ENCODE assay signal across 8 cellular contexts in the genomic region with DNA sequence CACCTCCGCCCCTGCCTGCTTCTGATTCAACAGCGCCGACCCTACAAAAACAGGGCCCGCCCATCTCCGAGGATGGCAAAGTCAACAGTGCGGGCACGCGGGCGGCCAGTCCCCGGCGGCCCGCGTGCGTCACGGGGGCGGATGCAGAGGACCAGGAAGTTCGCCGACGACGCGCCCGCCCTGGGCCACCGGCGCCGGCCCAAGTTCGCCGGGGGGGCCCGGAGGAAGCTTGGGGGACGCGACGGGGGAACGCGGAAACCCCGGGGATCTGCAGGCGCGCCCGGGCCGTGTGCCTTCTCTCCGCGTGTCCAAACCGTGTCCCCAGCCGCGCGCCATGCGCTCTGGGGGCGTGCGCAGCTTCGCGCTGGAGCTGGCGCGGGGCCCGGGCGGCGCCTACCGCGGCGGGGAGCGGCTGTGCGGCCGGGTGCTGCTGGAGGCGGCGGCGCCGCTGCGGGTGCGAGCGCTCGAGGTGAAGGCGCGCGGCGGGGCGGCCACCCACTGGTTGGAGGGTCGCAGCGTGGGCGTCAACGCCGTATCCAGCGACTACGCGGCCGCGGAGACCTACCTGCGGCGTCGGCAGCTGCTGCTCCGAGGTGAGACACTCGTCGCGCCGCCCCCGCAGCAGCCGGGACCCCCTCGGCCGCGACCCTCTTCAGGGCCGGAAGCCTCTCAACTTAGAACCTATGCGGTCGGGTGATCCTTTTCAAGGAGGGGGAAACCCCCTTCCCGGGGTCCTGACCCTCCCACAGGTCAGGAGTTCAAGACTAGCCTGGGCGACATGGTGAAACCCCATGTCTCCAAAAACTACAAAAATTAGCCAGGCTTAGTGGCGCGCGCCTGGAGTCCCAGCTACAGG. TPM values are rescaled to one million over a fixed set of nuclear protein-coding genes. Genes with fewer than 3 reads are reported as not detected.
A peak's percentile ranks its signal among the peaks of the same experiment; 100 is the strongest.
DNase-seq lines count a peak whose midpoint lies in the region; ATAC-seq and TF ChIP-seq lines count a peak whose summit lies in the region.

No MANE protein-coding gene starts in this region.

- no peak for TF ChIP-seq CTCF in lower lobe of right lung (IDR thresholded peaks at IDR 0.05)

- intact Hi-C loops in lower lobe of right lung (cut with DNase I), result no loop called here

- H3K4me3 ChIP-seq in duodenal mucosa (ENCODE audit: low read depth in 1 of 2, low read length in 2 of 2), result peak overlapping the region; percentile 64 to 74
- H3K4me3 ChIP-seq in lower lobe of right lung, result peak overlapping the region; percentile 87

- ATAC-seq in HG03060 (IDR thresholded peaks at IDR 0.05; ENCODE audit: low read depth, unreplicated experiment), result peak; percentile 48
- peak; percentile 91 to 93 for ATAC-seq in lower lobe of right lung

- H3K27me3 ChIP-seq in duodenal mucosa (ENCODE audit: control insufficient read depth in 1 of 2, insufficient read depth in 2 of 2, low read length in 2 of 2) (no peaks in the 10 kb centered on the region), lower lobe of right lung (ENCODE audit: low read depth) (no peaks in the 10 kb centered on the region)

- H3K9me3 ChIP-seq in duodenal mucosa (ENCODE audit: control insufficient read depth in 1 of 2, low read length in 2 of 2) (no peaks in the 10 kb centered on the region), lower lobe of right lung (no peaks in the 10 kb centered on the region)

- no peaks in the 10 kb centered on the region for H3K36me3 ChIP-seq in duodenal mucosa (ENCODE audit: control insufficient read depth in 1 of 2, insufficient read depth in 2 of 2, low read length in 2 of 2)
- peaks cover 5% of the 10 kb centered on the region for H3K36me3 ChIP-seq in lower lobe of right lung

- H3K4me1 ChIP-seq in duodenal mucosa (ENCODE audit: control insufficient read depth in 1 of 2, insufficient read depth in 2 of 2, low read length in 2 of 2), result peaks cover 4 to 6% of the 10 kb centered on the region in 2 donors
- H3K4me1 ChIP-seq in lower lobe of right lung, result peaks cover 35% of the 10 kb centered on the region

- H3K27ac ChIP-seq in duodenal mucosa (ENCODE audit: low read depth, low read length) (peak overlapping the region; percentile 56), lower lobe of right lung (peak overlapping the region; percentile 91)

- H3K9ac ChIP-seq in duodenal mucosa (ENCODE audit: low read depth in 1 of 2, low read length in 2 of 2), result peak overlapping the region; percentile 69 to 73

- DNase-seq in NCI-H1417 (lab: John Stamatoyannopoulos, UW) (peak; percentile 35 to 89 (median 81)), NCI-H1417 treated with DMSO at 0.1 percent for 48 hours (lab: John Stamatoyannopoulos, UW) (no peak), NCI-H510A treated with DMSO at 0.1 percent for 48 hours (lab: John Stamatoyannopoulos, UW) (peak; percentile 80), lower lobe of right lung (peak; percentile 96)
- DNase-seq in activated CD4-positive, alpha-beta T cell treated with anti-CD3 and anti-CD28 coated beads, Interleukin-2, amount 50 U/mL, for 48 hours, result peak; percentile 89 to 92
- DNase-seq in stimulated activated CD4-positive, alpha-beta T cell treated with anti-CD3 and anti-CD28 coated beads, TNF-alpha, amount 100 ng/mL, for 4 hours (ENCODE audit: low read depth in 3 of 3), result peak; percentile 67 to 80 (median 79)

RNA-seq across cellular contexts. Expression of a gene that starts 6.8 kb away (rescaled TPM):
- 89.4 TPM for total RNA-seq in lower lobe of right lung

RNA-seq across cellular contexts. Expression of a gene that starts 34.3 kb away (rescaled TPM):
- total RNA-seq in lower lobe of right lung, result not detected
